ENCODE assay signal across 8 cellular contexts in the genomic region with DNA sequence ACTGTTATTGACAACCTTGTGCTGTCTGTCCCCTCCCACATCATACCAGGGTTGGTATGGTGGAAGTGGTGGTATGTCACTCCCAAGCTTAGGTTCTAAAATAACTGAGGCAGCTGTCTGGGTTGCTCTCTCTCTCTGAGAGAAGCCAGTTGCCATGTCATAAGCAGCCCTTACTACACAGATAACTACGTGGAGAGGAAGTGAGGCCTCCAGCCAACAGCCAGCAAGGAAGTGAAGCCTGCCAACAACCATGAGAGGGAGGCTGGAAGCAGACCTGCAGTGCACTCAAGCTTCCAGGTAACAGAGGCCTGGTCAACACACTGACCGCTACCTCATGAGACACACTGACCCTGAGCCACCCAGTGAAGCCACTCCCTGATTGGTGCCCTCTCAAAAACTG. TPM values are rescaled to one million over a fixed set of nuclear protein-coding genes. Genes with fewer than 3 reads are reported as not detected.
A peak's percentile ranks its signal among the peaks of the same experiment; 100 is the strongest.
DNase-seq lines count a peak whose midpoint lies in the region; ATAC-seq and TF ChIP-seq lines count a peak whose summit lies in the region.

No MANE protein-coding gene starts in this region.

- intact Hi-C loops in stomach (cut with DNase I; ENCODE audit: low total_unique reads) = no loop called here

- WGBS in stomach, 5 donors = 20 to 41% (median 26%) methylated on average over 2 of the region's 2 CpGs

- H3K9me3 ChIP-seq in stomach = no peaks in the 10 kb centered on the region

- TF ChIP-seq CTCF in epithelial cell of proximal tubule (conservative IDR thresholded peaks at IDR 0.05; ENCODE audit: low read depth, low read length) (no peak), stomach (IDR thresholded peaks at IDR 0.05) (no peak)

- H3K36me3 ChIP-seq in stomach = peaks cover 0 to 5% (median 1%) of the 10 kb centered on the region in 4 donors

- TF ChIP-seq POLR2A in stomach (IDR thresholded peaks at IDR 0.05) = no peak

- ATAC-seq in GM21360 (IDR thresholded peaks at IDR 0.05; ENCODE audit: unreplicated experiment) = peak; percentile 59
- no peak for ATAC-seq in GM19035 (IDR thresholded peaks at IDR 0.05; ENCODE audit: unreplicated experiment)

- TF ChIP-seq EP300 in stomach (IDR thresholded peaks at IDR 0.05) = no peak

- no peaks in the 10 kb centered on the region for H3K27me3 ChIP-seq in stomach

- H3K4me3 ChIP-seq in epithelial cell of proximal tubule (ENCODE audit: low read depth, low read length) (no peak overlapping the region), stomach (no peak overlapping the region)

- peak overlapping the region in 4 of 5 donors; percentile 14 to 40 (median 30) for H3K27ac ChIP-seq in stomach

- DNase-seq in AML-193 (lab: John Stamatoyannopoulos, UW) (peak; percentile 58 to 65), HT1080 (ENCODE audit: low read depth) (peak; percentile 19), epithelial cell of proximal tubule (ENCODE audit: low read depth) (peak; percentile 55), stomach (peak; percentile 65), NCI-H2081 treated with DMSO at 0.1 percent for 48 hours (lab: John Stamatoyannopoulos, UW) (no peak), NCI-H748 treated with DMSO at 0.1 percent for 48 hours (lab: John Stamatoyannopoulos, UW) (no peak)

- H3K4me1 ChIP-seq in stomach = peaks cover 10 to 61% (median 35%) of the 10 kb centered on the region in 4 donors

RNA-seq across cellular contexts. Expression of a gene that starts 18.6 kb away (rescaled TPM):
- 109 and 111 TPM in 2 replicates for total RNA-seq in HT1080 (2014; rRNA removed; shearing (Covaris generic))
- 180 and 181 TPM in 2 replicates for polyA plus RNA-seq in HT1080 (2015; cell fraction: cytosol; rRNA removed)
- polyA plus RNA-seq in HT1080 (2015; cell fraction: nucleus; rRNA removed) = 84.3 and 85.8 TPM in 2 replicates
- total RNA-seq in epithelial cell of proximal tubule (174 and 182 TPM in 2 replicates), stomach (10 to 100 TPM; 15.6 to 87.0 (median 56.2) TPM)
- polyA plus RNA-seq in stomach = 10 to 100 TPM; 33.3 to 71.0 (median 51.3) TPM

Comparison
In these comparisons a context has a peak if more than half of its experiments do, and no peak if none do; other contexts are left out.
1. DNase-seq: peak in AML-193 (2 of 2), HT1080 (single experiment), epithelial cell of proximal tubule (single experiment) and stomach (single experiment); none in NCI-H2081 treated with DMSO at 0.1 percent for 48 hours (single experiment) and NCI-H748 treated with DMSO at 0.1 percent for 48 hours (single experiment).